In the genomic region with DNA sequence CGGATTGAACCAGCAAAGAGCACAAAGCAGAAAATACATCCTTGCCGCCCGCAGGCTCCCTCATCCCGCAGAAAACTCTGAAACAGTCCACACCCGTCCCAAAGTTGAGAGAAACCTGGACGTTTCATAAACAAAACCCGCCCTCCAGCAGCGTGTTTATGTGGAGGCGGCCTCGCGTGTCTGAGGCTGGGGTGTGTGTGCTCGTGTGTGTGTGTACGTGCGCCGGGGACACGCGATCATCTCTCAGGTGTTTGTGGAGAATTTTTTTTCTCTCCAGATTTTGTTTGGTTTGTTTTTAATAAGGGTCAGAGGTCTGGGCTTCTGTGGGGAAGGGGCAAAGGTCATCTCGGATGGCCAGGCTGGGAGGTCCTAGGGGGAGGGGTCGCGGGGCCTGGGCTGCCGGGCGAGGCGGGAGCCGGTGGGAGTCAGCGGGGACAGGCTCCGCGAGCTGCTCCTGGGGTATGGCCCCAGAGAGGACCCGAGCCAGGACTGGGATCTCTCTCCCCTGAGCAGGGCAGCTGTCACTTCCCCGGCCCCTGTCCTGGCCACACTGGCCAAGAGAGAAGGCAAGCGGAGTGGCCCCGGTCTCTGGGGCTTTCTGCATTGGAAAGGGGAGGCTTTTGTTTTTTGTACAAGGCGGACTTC, we compare ENCODE assay signal across 1 cellular context.
TF ChIP-seq lines count a peak whose summit lies in the region.

No MANE protein-coding gene starts in this region.

TF ChIP-seq in HepG2, 621 proteins besides CTCF, POLR2A, EP300 and RAD21 (continued from another document and continues in another):
- TF ChIP-seq, protein P1, sequence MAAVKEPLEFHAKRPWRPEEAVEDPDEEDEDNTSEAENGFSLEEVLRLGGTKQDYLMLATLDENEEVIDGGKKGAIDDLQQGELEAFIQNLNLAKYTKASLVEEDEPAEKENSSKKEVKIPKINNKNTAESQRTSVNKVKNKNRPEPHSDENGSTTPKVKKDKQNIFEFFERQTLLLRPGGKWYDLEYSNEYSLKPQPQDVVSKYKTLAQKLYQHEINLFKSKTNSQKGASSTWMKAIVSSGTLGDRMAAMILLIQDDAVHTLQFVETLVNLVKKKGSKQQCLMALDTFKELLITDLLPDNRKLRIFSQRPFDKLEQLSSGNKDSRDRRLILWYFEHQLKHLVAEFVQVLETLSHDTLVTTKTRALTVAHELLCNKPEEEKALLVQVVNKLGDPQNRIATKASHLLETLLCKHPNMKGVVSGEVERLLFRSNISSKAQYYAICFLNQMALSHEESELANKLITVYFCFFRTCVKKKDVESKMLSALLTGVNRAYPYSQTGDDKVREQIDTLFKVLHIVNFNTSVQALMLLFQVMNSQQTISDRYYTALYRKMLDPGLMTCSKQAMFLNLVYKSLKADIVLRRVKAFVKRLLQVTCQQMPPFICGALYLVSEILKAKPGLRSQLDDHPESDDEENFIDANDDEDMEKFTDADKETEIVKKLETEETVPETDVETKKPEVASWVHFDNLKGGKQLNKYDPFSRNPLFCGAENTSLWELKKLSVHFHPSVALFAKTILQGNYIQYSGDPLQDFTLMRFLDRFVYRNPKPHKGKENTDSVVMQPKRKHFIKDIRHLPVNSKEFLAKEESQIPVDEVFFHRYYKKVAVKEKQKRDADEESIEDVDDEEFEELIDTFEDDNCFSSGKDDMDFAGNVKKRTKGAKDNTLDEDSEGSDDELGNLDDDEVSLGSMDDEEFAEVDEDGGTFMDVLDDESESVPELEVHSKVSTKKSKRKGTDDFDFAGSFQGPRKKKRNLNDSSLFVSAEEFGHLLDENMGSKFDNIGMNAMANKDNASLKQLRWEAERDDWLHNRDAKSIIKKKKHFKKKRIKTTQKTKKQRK (IDR thresholded peaks at IDR 0.05; ENCODE audit: low read length), result no peak
- peak; percentile 51 for TF ChIP-seq POLR2AphosphoS5 (IDR thresholded peaks at IDR 0.05; ENCODE audit: low read depth, low read length)
- peak; percentile 57; the same call in 1 of the 2 replicates for TF ChIP-seq ZNF430 (CRISPR knock-in tag; IDR thresholded peaks at IDR 0.05)
- TF ChIP-seq KAT2B (IDR thresholded peaks at IDR 0.05; ENCODE audit: borderline replicate concordance, low read depth, low read length), result no peak
- no peak for TF ChIP-seq ZIK1 (CRISPR knock-in tag; IDR thresholded peaks at IDR 0.05; ENCODE audit: borderline replicate concordance, low read depth)
- no peak for TF ChIP-seq ZKSCAN8 (CRISPR knock-in tag; IDR thresholded peaks at IDR 0.05; ENCODE audit: borderline replicate concordance)
- no peak for TF ChIP-seq FOXK1 (CRISPR knock-in tag; IDR thresholded peaks at IDR 0.05; ENCODE audit: borderline replicate concordance, low read depth)
- no peak for TF ChIP-seq RFXANK (CRISPR knock-in tag; IDR thresholded peaks at IDR 0.05)
- TF ChIP-seq, protein P2, sequence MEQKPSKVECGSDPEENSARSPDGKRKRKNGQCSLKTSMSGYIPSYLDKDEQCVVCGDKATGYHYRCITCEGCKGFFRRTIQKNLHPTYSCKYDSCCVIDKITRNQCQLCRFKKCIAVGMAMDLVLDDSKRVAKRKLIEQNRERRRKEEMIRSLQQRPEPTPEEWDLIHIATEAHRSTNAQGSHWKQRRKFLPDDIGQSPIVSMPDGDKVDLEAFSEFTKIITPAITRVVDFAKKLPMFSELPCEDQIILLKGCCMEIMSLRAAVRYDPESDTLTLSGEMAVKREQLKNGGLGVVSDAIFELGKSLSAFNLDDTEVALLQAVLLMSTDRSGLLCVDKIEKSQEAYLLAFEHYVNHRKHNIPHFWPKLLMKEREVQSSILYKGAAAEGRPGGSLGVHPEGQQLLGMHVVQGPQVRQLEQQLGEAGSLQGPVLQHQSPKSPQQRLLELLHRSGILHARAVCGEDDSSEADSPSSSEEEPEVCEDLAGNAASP (CRISPR knock-in tag; IDR thresholded peaks at IDR 0.05; ENCODE audit: borderline replicate concordance), result no peak
- TF ChIP-seq SNAI1 (CRISPR knock-in tag; IDR thresholded peaks at IDR 0.05; ENCODE audit: borderline replicate concordance), result peak; percentile 13; the same call in 1 of the 2 replicates
- TF ChIP-seq TCF7 (IDR thresholded peaks at IDR 0.05; ENCODE audit: low read depth), result peak; percentile 67
- TF ChIP-seq, protein P3, sequence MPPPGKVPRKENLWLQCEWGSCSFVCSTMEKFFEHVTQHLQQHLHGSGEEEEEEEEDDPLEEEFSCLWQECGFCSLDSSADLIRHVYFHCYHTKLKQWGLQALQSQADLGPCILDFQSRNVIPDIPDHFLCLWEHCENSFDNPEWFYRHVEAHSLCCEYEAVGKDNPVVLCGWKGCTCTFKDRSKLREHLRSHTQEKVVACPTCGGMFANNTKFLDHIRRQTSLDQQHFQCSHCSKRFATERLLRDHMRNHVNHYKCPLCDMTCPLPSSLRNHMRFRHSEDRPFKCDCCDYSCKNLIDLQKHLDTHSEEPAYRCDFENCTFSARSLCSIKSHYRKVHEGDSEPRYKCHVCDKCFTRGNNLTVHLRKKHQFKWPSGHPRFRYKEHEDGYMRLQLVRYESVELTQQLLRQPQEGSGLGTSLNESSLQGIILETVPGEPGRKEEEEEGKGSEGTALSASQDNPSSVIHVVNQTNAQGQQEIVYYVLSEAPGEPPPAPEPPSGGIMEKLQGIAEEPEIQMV (CRISPR knock-in tag; IDR thresholded peaks at IDR 0.05; ENCODE audit: low read depth), result no peak
- TF ChIP-seq WIZ (CRISPR knock-in tag; IDR thresholded peaks at IDR 0.05), result no peak
- TF ChIP-seq, protein P4, sequence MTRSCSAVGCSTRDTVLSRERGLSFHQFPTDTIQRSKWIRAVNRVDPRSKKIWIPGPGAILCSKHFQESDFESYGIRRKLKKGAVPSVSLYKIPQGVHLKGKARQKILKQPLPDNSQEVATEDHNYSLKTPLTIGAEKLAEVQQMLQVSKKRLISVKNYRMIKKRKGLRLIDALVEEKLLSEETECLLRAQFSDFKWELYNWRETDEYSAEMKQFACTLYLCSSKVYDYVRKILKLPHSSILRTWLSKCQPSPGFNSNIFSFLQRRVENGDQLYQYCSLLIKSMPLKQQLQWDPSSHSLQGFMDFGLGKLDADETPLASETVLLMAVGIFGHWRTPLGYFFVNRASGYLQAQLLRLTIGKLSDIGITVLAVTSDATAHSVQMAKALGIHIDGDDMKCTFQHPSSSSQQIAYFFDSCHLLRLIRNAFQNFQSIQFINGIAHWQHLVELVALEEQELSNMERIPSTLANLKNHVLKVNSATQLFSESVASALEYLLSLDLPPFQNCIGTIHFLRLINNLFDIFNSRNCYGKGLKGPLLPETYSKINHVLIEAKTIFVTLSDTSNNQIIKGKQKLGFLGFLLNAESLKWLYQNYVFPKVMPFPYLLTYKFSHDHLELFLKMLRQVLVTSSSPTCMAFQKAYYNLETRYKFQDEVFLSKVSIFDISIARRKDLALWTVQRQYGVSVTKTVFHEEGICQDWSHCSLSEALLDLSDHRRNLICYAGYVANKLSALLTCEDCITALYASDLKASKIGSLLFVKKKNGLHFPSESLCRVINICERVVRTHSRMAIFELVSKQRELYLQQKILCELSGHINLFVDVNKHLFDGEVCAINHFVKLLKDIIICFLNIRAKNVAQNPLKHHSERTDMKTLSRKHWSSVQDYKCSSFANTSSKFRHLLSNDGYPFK (CRISPR knock-in tag; IDR thresholded peaks at IDR 0.05; ENCODE audit: borderline replicate concordance), result peak; percentile 43; the same call in 1 of the 2 replicates
- no peak for TF ChIP-seq PCBP1 (IDR thresholded peaks at IDR 0.05; ENCODE audit: borderline replicate concordance, low read depth, low read length)
- TF ChIP-seq, protein P5, sequence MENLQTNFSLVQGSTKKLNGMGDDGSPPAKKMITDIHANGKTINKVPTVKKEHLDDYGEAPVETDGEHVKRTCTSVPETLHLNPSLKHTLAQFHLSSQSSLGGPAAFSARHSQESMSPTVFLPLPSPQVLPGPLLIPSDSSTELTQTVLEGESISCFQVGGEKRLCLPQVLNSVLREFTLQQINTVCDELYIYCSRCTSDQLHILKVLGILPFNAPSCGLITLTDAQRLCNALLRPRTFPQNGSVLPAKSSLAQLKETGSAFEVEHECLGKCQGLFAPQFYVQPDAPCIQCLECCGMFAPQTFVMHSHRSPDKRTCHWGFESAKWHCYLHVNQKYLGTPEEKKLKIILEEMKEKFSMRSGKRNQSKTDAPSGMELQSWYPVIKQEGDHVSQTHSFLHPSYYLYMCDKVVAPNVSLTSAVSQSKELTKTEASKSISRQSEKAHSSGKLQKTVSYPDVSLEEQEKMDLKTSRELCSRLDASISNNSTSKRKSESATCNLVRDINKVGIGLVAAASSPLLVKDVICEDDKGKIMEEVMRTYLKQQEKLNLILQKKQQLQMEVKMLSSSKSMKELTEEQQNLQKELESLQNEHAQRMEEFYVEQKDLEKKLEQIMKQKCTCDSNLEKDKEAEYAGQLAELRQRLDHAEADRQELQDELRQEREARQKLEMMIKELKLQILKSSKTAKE (CRISPR knock-in tag; IDR thresholded peaks at IDR 0.05; ENCODE audit: borderline replicate concordance), result 0 out of 2 replicates have a peak, but pooled peaks have one; percentile 43
- TF ChIP-seq, protein P6, sequence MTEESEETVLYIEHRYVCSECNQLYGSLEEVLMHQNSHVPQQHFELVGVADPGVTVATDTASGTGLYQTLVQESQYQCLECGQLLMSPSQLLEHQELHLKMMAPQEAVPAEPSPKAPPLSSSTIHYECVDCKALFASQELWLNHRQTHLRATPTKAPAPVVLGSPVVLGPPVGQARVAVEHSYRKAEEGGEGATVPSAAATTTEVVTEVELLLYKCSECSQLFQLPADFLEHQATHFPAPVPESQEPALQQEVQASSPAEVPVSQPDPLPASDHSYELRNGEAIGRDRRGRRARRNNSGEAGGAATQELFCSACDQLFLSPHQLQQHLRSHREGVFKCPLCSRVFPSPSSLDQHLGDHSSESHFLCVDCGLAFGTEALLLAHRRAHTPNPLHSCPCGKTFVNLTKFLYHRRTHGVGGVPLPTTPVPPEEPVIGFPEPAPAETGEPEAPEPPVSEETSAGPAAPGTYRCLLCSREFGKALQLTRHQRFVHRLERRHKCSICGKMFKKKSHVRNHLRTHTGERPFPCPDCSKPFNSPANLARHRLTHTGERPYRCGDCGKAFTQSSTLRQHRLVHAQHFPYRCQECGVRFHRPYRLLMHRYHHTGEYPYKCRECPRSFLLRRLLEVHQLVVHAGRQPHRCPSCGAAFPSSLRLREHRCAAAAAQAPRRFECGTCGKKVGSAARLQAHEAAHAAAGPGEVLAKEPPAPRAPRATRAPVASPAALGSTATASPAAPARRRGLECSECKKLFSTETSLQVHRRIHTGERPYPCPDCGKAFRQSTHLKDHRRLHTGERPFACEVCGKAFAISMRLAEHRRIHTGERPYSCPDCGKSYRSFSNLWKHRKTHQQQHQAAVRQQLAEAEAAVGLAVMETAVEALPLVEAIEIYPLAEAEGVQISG (CRISPR knock-in tag; IDR thresholded peaks at IDR 0.05), result no peak; the same call in 1 of the 2 replicates
- TF ChIP-seq ZNF354B (CRISPR knock-in tag; IDR thresholded peaks at IDR 0.05), result no peak
- peak; percentile 68; the same call in 1 of the 2 replicates for TF ChIP-seq SNAPC2 (CRISPR knock-in tag; IDR thresholded peaks at IDR 0.05)
- TF ChIP-seq NPAS2 (CRISPR knock-in tag; IDR thresholded peaks at IDR 0.05; ENCODE audit: borderline replicate concordance), result no peak
- TF ChIP-seq KDM5B (CRISPR knock-in tag; IDR thresholded peaks at IDR 0.05; ENCODE audit: borderline replicate concordance), result 0 out of 2 replicates have a peak, but pooled peaks have one; percentile 14
- no peak for TF ChIP-seq NFIC (IDR thresholded peaks at IDR 0.05; ENCODE audit: low read length)
- no peak for TF ChIP-seq ZSCAN31 (CRISPR knock-in tag; IDR thresholded peaks at IDR 0.05; ENCODE audit: low read depth)
- peak; percentile 66; the same call in 1 of the 2 replicates for TF ChIP-seq TARDBP (CRISPR knock-in tag; IDR thresholded peaks at IDR 0.05)
- TF ChIP-seq, protein P7, sequence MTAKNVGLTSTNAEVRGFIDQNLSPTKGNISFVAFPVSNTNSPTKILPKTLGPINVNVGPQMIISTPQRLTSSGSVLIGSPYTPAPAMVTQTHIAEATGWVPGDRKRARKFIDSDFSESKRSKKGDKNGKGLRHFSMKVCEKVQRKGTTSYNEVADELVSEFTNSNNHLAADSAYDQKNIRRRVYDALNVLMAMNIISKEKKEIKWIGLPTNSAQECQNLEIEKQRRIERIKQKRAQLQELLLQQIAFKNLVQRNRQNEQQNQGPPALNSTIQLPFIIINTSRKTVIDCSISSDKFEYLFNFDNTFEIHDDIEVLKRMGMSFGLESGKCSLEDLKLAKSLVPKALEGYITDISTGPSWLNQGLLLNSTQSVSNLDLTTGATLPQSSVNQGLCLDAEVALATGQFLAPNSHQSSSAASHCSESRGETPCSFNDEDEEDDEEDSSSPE (CRISPR knock-in tag; IDR thresholded peaks at IDR 0.05), result 0 out of 2 replicates have a peak, but pooled peaks have one; percentile 40
- TF ChIP-seq KLF12 (CRISPR knock-in tag; IDR thresholded peaks at IDR 0.05; ENCODE audit: borderline replicate concordance), result no peak
- 0 out of 2 replicates have a peak, but pooled peaks have one; percentile 67 for TF ChIP-seq ZSCAN29 (CRISPR knock-in tag; conservative IDR thresholded peaks at IDR 0.05)
- peak; percentile 87; the same call in 1 of the 2 replicates for TF ChIP-seq ZBTB7B (CRISPR knock-in tag; IDR thresholded peaks at IDR 0.05)
- TF ChIP-seq, protein P8, sequence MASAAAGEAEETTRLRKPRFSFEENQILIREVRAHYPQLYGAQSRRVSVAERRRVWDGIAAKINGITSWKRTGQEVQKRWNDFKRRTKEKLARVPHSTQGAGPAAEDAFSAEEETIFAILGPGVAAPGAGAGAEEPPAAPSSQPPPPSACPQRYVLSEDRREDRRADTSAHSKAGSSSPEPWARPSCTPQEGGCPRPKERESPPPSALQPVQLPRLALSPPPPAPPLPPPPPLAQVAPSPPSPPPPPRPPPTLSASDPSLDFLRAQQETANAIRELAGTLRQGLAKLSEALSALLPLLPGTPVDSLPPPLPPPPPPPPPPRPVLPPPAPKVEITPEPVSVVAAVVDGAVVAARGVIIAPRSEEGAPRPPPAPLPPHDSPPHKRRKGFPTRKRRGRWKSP (CRISPR knock-in tag; IDR thresholded peaks at IDR 0.05), result peak; percentile 72
- TF ChIP-seq ZNF20 (CRISPR knock-in tag; IDR thresholded peaks at IDR 0.05), result no peak
- peak; percentile 43; the same call in 1 of the 2 replicates for TF ChIP-seq ZC3H13 (CRISPR knock-in tag; IDR thresholded peaks at IDR 0.05)
- no peak for TF ChIP-seq TGIF2 (CRISPR knock-in tag; IDR thresholded peaks at IDR 0.05)
- TF ChIP-seq, protein P9, sequence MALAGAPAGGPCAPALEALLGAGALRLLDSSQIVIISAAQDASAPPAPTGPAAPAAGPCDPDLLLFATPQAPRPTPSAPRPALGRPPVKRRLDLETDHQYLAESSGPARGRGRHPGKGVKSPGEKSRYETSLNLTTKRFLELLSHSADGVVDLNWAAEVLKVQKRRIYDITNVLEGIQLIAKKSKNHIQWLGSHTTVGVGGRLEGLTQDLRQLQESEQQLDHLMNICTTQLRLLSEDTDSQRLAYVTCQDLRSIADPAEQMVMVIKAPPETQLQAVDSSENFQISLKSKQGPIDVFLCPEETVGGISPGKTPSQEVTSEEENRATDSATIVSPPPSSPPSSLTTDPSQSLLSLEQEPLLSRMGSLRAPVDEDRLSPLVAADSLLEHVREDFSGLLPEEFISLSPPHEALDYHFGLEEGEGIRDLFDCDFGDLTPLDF (CRISPR knock-in tag; IDR thresholded peaks at IDR 0.05), result no peak
- TF ChIP-seq HNRNPLL (IDR thresholded peaks at IDR 0.05; ENCODE audit: low read depth, low read length, poor library complexity, severe bottlenecking), result no peak
- TF ChIP-seq ZNF768 (CRISPR knock-in tag; IDR thresholded peaks at IDR 0.05), result peak; percentile 18; the same call in 1 of the 2 replicates
- TF ChIP-seq FOXA1 (IDR thresholded peaks at IDR 0.05), result no peak
- TF ChIP-seq FOXA1 (CRISPR knock-in tag; IDR thresholded peaks at IDR 0.05), result no peak
- TF ChIP-seq PAX8 (CRISPR knock-in tag; IDR thresholded peaks at IDR 0.05; ENCODE audit: borderline replicate concordance), result no peak
- no peak for TF ChIP-seq ELF4 (CRISPR knock-in tag; IDR thresholded peaks at IDR 0.05; ENCODE audit: borderline replicate concordance)
- peak; percentile 99 for TF ChIP-seq NR2F2 (IDR thresholded peaks at IDR 0.05; ENCODE audit: borderline replicate concordance, low read depth)
- TF ChIP-seq ZZZ3 (CRISPR knock-in tag; IDR thresholded peaks at IDR 0.05; ENCODE audit: borderline replicate concordance), result no peak
- TF ChIP-seq ZNF558 (CRISPR knock-in tag; IDR thresholded peaks at IDR 0.05; ENCODE audit: borderline replicate concordance), result no peak; the same call in 1 of the 2 replicates
